14 cellular contexts compared by ENCODE assay signal in the genomic region with DNA sequence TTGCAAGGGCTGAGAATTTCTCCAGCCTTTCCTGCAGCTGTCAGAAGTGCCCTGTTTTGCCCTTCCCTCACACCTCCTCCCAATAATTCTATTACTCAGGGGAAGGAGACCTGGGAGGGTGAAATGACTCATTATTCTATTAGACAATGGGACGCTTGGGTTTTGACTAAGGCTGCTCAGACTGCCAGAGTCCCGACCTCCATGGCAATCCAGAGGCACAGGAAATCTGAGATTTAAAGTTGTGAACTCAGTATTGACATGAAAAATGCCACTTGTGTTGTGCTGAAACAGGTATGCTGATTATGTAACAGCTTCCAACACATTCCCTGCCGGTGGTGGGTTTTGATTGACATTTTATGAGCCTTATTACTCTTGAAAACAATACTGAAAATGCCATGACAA.
DNase-seq lines count a peak whose midpoint lies in the region; ATAC-seq and TF ChIP-seq lines count a peak whose summit lies in the region.
"Had no signal": no experiment of that assay in that cellular context is flagged by ENCODE, and none has a peak within 500 bp of the region (broad histone marks: within the 10 kb centered on the region; RNA-seq: fewer than 3 reads in every experiment).

No MANE protein-coding gene starts in this region.

- TF ChIP-seq CTCF in HFF-Myc (IDR thresholded peaks at IDR 0.05; ENCODE audit: low read depth, low read length, missing control alignments) (no peak), RWPE2 (IDR thresholded peaks at IDR 0.05; ENCODE audit: poor library complexity, severe bottlenecking) (peak; percentile 6), psoas muscle (IDR thresholded peaks at IDR 0.05) (no peak)

- H3K9me3 ChIP-seq in RWPE2 (ENCODE audit: severe bottlenecking): no peaks in the 10 kb centered on the region
- H3K9me3 ChIP-seq in psoas muscle: no peaks in the 10 kb centered on the region

- no peaks in the 10 kb centered on the region for H3K36me3 ChIP-seq in RWPE2 (ENCODE audit: low read depth)
- H3K36me3 ChIP-seq in psoas muscle (ENCODE audit: insufficient read depth in 1 of 2, low read depth in 1 of 2): no peaks in the 10 kb centered on the region

- H3K27me3 ChIP-seq in RWPE2 (ENCODE audit: insufficient read depth, poor library complexity, severe bottlenecking): no peaks in the 10 kb centered on the region
- H3K27me3 ChIP-seq in psoas muscle (ENCODE audit: insufficient read depth in 3 of 3, low read length in 2 of 3): no peaks in the 10 kb centered on the region

- intact Hi-C loops in psoas muscle (cut with DNase I): no loop called here

- H3K27ac ChIP-seq in RWPE2 (ENCODE audit: poor library complexity, severe bottlenecking) (peak overlapping the region; percentile 72), psoas muscle (no peak overlapping the region)

- ATAC-seq in RWPE2 (ENCODE audit: low read depth) (peak; percentile 98), psoas muscle (no peak)
- ATAC-seq: activated T-cell treated with anti-CD3 and anti-CD28 coated beads, Interleukin-2, amount 50 U/mL, for 72 hours; naive thymus-derived CD4-positive, alpha-beta T cell; stimulated activated naive B cell treated with anti-CD40 and anti-IgM and Interleukin-4, amounts not matched to agents 10 μg/mL and 1 μg/mL and 100 μg/mL, for 72 hours had no signal

- WGBS in psoas muscle, 3 donors: 6 to 20% (median 15%) methylated on average over 3 of the region's 3 CpGs

- peaks cover 16% of the 10 kb centered on the region for H3K4me1 ChIP-seq in RWPE2 (ENCODE audit: insufficient read depth, poor library complexity, severe bottlenecking)
- H3K4me1 ChIP-seq in psoas muscle: no peaks in the 10 kb centered on the region

- H3K4me3 ChIP-seq in HFF-Myc (replicated peaks; ENCODE audit: low read depth, low read length) (no peak overlapping the region), RWPE2 (ENCODE audit: severe bottlenecking) (no peak overlapping the region), psoas muscle (no peak overlapping the region)

- DNase-seq in HFF-Myc (ENCODE audit: extremely low read depth, low read depth) (peak; percentile 11), RWPE2 (ENCODE audit: low spot score) (peak; percentile 77), glomerular visceral epithelial cell (ENCODE audit: extremely low spot score) (peak; percentile 63), renal cortical epithelial cell (ENCODE audit: low read depth) (peak; percentile 89), HuH-7.5 (ENCODE audit: low spot score) (no peak), psoas muscle (no peak)
- no peak for DNase-seq in stimulated activated CD4-positive, alpha-beta T cell treated with anti-CD3 and anti-CD28 coated beads, Interleukin-2, amount 100 ng/mL, for 48 hours
- no peak for DNase-seq in activated CD8-positive, alpha-beta memory T cell treated with anti-CD3 and anti-CD28 coated beads for 24 hours
- DNase-seq: activated T-cell treated with anti-CD3 and anti-CD28 coated beads, Interleukin-2, amount 50 U/mL, for 72 hours; aorta; CD4-positive, alpha-beta memory T cell; erythroblast; naive thymus-derived CD4-positive, alpha-beta T cell; stimulated activated naive B cell treated with anti-CD40 and anti-IgM and Interleukin-4, amounts not matched to agents 10 μg/mL and 1 μg/mL and 100 μg/mL, for 72 hours had no signal

Comparison
In these comparisons a context has a peak if more than half of its experiments do, and no peak if none do; other contexts are left out.
1. DNase-seq: peak in HFF-Myc (single experiment), RWPE2 (single experiment), glomerular visceral epithelial cell (single experiment) and renal cortical epithelial cell (single experiment); none in stimulated activated CD4-positive, alpha-beta T cell treated with anti-CD3 and anti-CD28 coated beads, Interleukin-2, amount 100 ng/mL, for 48 hours (0 of 2), HuH-7.5 (single experiment), activated CD8-positive, alpha-beta memory T cell treated with anti-CD3 and anti-CD28 coated beads for 24 hours (single experiment) and psoas muscle (0 of 2).